In the genomic region with DNA sequence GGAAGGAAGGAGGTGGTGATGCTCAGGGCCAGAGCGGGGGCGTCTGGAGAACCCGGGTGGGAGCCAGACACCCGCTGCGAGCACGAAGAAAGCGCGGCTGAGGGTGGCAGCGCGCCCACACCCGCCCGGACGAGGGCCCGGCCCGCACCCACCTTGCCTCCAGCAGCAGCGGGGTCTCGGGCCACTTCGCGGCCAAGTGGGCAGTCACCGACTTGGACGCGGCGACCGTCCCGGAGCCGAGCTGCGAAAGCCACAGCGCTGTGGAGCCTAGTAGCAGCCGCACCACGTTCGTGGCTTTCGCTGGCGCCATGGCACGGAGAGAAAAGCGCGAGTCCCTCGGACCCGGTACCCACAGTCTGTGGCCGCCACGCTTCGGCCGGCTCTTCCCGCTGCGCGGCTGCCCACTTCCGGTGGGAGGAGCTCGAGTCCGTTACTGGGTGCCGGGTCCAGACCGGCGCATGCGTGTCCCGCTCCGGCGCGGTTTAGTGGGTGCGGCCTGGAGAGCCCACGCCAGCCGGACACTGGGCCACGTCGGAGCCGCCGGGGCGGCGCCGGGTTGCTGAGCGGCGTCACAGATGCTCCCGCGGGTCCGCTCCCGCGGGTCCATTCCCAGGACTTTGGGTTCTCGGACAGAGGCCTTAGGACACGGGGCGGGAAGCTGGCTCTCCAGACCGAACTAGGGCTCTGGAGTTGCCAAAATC, we compare ENCODE assay signal across 8 cellular contexts. TPM values are rescaled to one million over a fixed set of nuclear protein-coding genes. Genes with fewer than 3 reads are reported as not detected.
A peak's percentile ranks its signal among the peaks of the same experiment; 100 is the strongest.
DNase-seq lines count a peak whose midpoint lies in the region; ATAC-seq, FAIRE-seq and TF ChIP-seq lines count a peak whose summit lies in the region.

A gene with protein sequence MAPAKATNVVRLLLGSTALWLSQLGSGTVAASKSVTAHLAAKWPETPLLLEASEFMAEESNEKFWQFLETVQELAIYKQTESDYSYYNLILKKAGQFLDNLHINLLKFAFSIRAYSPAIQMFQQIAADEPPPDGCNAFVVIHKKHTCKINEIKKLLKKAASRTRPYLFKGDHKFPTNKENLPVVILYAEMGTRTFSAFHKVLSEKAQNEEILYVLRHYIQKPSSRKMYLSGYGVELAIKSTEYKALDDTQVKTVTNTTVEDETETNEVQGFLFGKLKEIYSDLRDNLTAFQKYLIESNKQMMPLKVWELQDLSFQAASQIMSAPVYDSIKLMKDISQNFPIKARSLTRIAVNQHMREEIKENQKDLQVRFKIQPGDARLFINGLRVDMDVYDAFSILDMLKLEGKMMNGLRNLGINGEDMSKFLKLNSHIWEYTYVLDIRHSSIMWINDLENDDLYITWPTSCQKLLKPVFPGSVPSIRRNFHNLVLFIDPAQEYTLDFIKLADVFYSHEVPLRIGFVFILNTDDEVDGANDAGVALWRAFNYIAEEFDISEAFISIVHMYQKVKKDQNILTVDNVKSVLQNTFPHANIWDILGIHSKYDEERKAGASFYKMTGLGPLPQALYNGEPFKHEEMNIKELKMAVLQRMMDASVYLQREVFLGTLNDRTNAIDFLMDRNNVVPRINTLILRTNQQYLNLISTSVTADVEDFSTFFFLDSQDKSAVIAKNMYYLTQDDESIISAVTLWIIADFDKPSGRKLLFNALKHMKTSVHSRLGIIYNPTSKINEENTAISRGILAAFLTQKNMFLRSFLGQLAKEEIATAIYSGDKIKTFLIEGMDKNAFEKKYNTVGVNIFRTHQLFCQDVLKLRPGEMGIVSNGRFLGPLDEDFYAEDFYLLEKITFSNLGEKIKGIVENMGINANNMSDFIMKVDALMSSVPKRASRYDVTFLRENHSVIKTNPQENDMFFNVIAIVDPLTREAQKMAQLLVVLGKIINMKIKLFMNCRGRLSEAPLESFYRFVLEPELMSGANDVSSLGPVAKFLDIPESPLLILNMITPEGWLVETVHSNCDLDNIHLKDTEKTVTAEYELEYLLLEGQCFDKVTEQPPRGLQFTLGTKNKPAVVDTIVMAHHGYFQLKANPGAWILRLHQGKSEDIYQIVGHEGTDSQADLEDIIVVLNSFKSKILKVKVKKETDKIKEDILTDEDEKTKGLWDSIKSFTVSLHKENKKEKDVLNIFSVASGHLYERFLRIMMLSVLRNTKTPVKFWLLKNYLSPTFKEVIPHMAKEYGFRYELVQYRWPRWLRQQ (N-terminal part only) (minus strand): TSS at position 399 of the 701 bp plus-strand sequence. CDS start 89 bp downstream, at position 310.

- H3K9ac ChIP-seq in Karpas-422 (ENCODE audit: low read length) = peak within 1 kb of the TSS; percentile 96
- H3K9ac ChIP-seq in keratinocyte (ENCODE audit: control insufficient read depth, extremely low read depth, insufficient read depth, low read length) = peak within 1 kb of the TSS; percentile 83

- no peaks in the 10 kb centered on the region for H3K9me1 ChIP-seq in keratinocyte (ENCODE audit: control insufficient read depth, extremely low read depth, insufficient read depth, low read length)

- no peaks in the 10 kb centered on the region for H3K9me3 ChIP-seq in Karpas-422 (ENCODE audit: low read length)
- H3K9me3 ChIP-seq in keratinocyte (ENCODE audit: control insufficient read depth, low read depth, low read length) = no peaks in the 10 kb centered on the region

- peaks cover 4% of the 10 kb centered on the region for H3K36me3 Mint-ChIP-seq in activated CD8-positive, alpha-beta memory T cell treated with anti-CD3 and anti-CD28 coated beads, Interleukin-2, amount 10 ng/mL, durations not matched to agents 7 days and 5 days
- no peaks in the 10 kb centered on the region for H3K36me3 Mint-ChIP-seq in chondrocyte (ENCODE audit: low read depth)

- FAIRE-seq in keratinocyte (lab: Jason Lieb, UNC) = no peak

- H3K27me3 Mint-ChIP-seq in activated CD8-positive, alpha-beta memory T cell treated with anti-CD3 and anti-CD28 coated beads, Interleukin-2, amount 10 ng/mL, durations not matched to agents 7 days and 5 days = peaks cover 14% of the 10 kb centered on the region
- peaks cover 5% of the 10 kb centered on the region for H3K27me3 Mint-ChIP-seq in chondrocyte (ENCODE audit: low read depth)

- dilution Hi-C loops in keratinocyte (cut with MboI; ENCODE audit: extremely low pct_ligation_motif_present, low sequenced_read_pairs) = no loop called here

- H3K4me1 ChIP-seq in Karpas-422 (ENCODE audit: low read length) (peaks cover 10% of the 10 kb centered on the region; the same call in 1 of the 2 replicates), keratinocyte (ENCODE audit: control insufficient read depth, extremely low read depth, insufficient read depth, low read length) (no peaks in the 10 kb centered on the region)

- H4K20me1 ChIP-seq in Karpas-422 (ENCODE audit: insufficient read depth, low read depth, low read length) (no peaks in the 10 kb centered on the region), keratinocyte (ENCODE audit: control insufficient read depth, extremely low read depth, insufficient read depth, low read length) (no peaks in the 10 kb centered on the region)

- H2AFZ ChIP-seq in Karpas-422 (ENCODE audit: low read length) (peak within 1 kb of the TSS; percentile 100), keratinocyte (ENCODE audit: control insufficient read depth, low read length) (peak within 1 kb of the TSS; percentile 98)

- peaks cover 3% of the 10 kb centered on the region for H3K4me1 Mint-ChIP-seq in activated CD8-positive, alpha-beta memory T cell treated with anti-CD3 and anti-CD28 coated beads, Interleukin-2, amount 10 ng/mL, durations not matched to agents 7 days and 5 days
- H3K4me1 Mint-ChIP-seq in chondrocyte (ENCODE audit: low read depth) = peaks cover 12% of the 10 kb centered on the region

- peak within 1 kb of the TSS; percentile 56 for H3K27ac Mint-ChIP-seq in activated CD8-positive, alpha-beta memory T cell treated with anti-CD3 and anti-CD28 coated beads, Interleukin-2, amount 10 ng/mL, durations not matched to agents 7 days and 5 days
- H3K27ac Mint-ChIP-seq in chondrocyte (ENCODE audit: unreplicated experiment) = peak within 1 kb of the TSS; percentile 92

- H3K27me3 ChIP-seq in H7 (ENCODE audit: control insufficient read depth, insufficient read depth, low read length) (no peaks in the 10 kb centered on the region), Karpas-422 (ENCODE audit: low read length) (no peaks in the 10 kb centered on the region), keratinocyte (ENCODE audit: control insufficient read depth, extremely low read depth, insufficient read depth, low read length) (no peaks in the 10 kb centered on the region)

- H3K36me3 ChIP-seq in H7 (replicated peaks; ENCODE audit: control insufficient read depth, insufficient read depth, low read length) = no peaks in the 10 kb centered on the region
- no peaks in the 10 kb centered on the region for H3K36me3 ChIP-seq in Karpas-422 (ENCODE audit: insufficient read depth, low read length)
- no peaks in the 10 kb centered on the region for H3K36me3 ChIP-seq in keratinocyte (ENCODE audit: control insufficient read depth in 2 of 2, extremely low read depth in 1 of 2, insufficient read depth in 2 of 2, low read length in 2 of 2)

- H3K4me3 Mint-ChIP-seq in activated CD8-positive, alpha-beta memory T cell treated with anti-CD3 and anti-CD28 coated beads, Interleukin-2, amount 10 ng/mL, durations not matched to agents 7 days and 5 days = peak within 1 kb of the TSS; percentile 13
- H3K4me3 Mint-ChIP-seq in chondrocyte (ENCODE audit: unreplicated experiment) = peak within 1 kb of the TSS; percentile 86

- H3K9me3 Mint-ChIP-seq in activated CD8-positive, alpha-beta memory T cell treated with anti-CD3 and anti-CD28 coated beads, Interleukin-2, amount 10 ng/mL, durations not matched to agents 7 days and 5 days (ENCODE audit: low read depth) = peaks cover 3% of the 10 kb centered on the region
- H3K9me3 Mint-ChIP-seq in chondrocyte (ENCODE audit: low read depth) = no peaks in the 10 kb centered on the region

- peak within 1 kb of the TSS; percentile 43 for H3K27ac ChIP-seq in Karpas-422 (ENCODE audit: low read length)
- peak within 1 kb of the TSS; percentile 81 for H3K27ac ChIP-seq in keratinocyte (ENCODE audit: control insufficient read depth, insufficient read depth, low read length)
- peak within 1 kb of the TSS in 20 of 21 experiments; percentile 45 to 93 (median 78) for H3K27ac ChIP-seq in skin epidermis

- no peak for TF ChIP-seq CTCF in chondrocyte (IDR thresholded peaks at IDR 0.05)
- no peak for TF ChIP-seq CTCF in keratinocyte (optimal IDR thresholded peaks at IDR 0.05 in 1 of 3, IDR thresholded peaks at IDR 0.05 in 1 of 3, conservative IDR thresholded peaks at IDR 0.05 in 1 of 3; ENCODE audit: extremely low read depth in 1 of 3, insufficient read depth in 2 of 3, low read length in 3 of 3)

- H3K4me2 ChIP-seq in Karpas-422 (ENCODE audit: low read depth, low read length, poor library complexity, severe bottlenecking) = peak within 1 kb of the TSS; percentile 100
- H3K4me2 ChIP-seq in keratinocyte (ENCODE audit: control insufficient read depth, extremely low read depth, insufficient read depth, low read depth, low read length) = peak within 1 kb of the TSS; percentile 57

- CTCF ChIA-PET in activated CD8-positive, alpha-beta memory T cell treated with anti-CD3 and anti-CD28 coated beads, Interleukin-2, amount 10 ng/mL, durations not matched to agents 7 days and 5 days (lab: Charles Lee) = no interaction called here

- no peaks in the 10 kb centered on the region for H3K9me2 ChIP-seq in Karpas-422 (replicated peaks; ENCODE audit: insufficient read depth, low read length)

- H3K79me2 ChIP-seq in Karpas-422 (ENCODE audit: low read length) = peaks cover 44% of the 10 kb centered on the region
- peaks cover 20% of the 10 kb centered on the region for H3K79me2 ChIP-seq in keratinocyte (ENCODE audit: control insufficient read depth, insufficient read depth, low read length)

- peak; percentile 41 for DNase-seq in activated CD8-positive, alpha-beta memory T cell treated with anti-CD3 and anti-CD28 coated beads, Interleukin-2, amount 10 ng/mL, durations not matched to agents 7 days and 5 days
- no peak for DNase-seq in activated CD8-positive, alpha-beta memory T cell treated with anti-CD3 and anti-CD28 coated beads for 24 hours
- peak; percentile 93 for DNase-seq in H7
- peak; percentile 96 for DNase-seq in Karpas-422
- DNase-seq in RKO (ENCODE audit: low spot score) = peak; percentile 94
- peak; percentile 97 for DNase-seq in chondrocyte (ENCODE audit: low spot score)
- DNase-seq in keratinocyte (ENCODE audit: low read depth, low spot score) = peak; percentile 57

- no peak for ATAC-seq in activated CD8-positive, alpha-beta memory T cell treated with anti-CD3 and anti-CD28 coated beads, Interleukin-2, amount 10 ng/mL, durations not matched to agents 7 days and 5 days

- H3K4me3 ChIP-seq in H7 (ENCODE audit: insufficient read depth, low read depth, low read length) (peak within 1 kb of the TSS; percentile 96), Karpas-422 (ENCODE audit: low read length) (peak within 1 kb of the TSS; percentile 83), keratinocyte (ENCODE audit: control insufficient read depth in 2 of 3, extremely low read depth in 1 of 3, insufficient read depth in 2 of 3, low read depth in 1 of 3, low read length in 3 of 3) (peak within 1 kb of the TSS; percentile 70 to 88 (median 81)), skin epidermis (peak within 1 kb of the TSS; percentile 52 to 97 (median 82))

RNA-seq across cellular contexts. Expression of the gene that starts here (rescaled TPM):
- under 1 TPM in 1 of 2 experiments, not detected in 1; 0.35 TPM for total RNA-seq in activated CD8-positive, alpha-beta memory T cell treated with anti-CD3 and anti-CD28 coated beads, Interleukin-2, amount 10 ng/mL, durations not matched to agents 7 days and 5 days
- 14.5 and 28.0 TPM in 2 replicates for total RNA-seq in H7 (2014; rRNA removed; shearing (Covaris generic))
- 39.6 and 73.1 TPM in 2 replicates for total RNA-seq in Karpas-422 (2014; rRNA removed; shearing (Covaris generic); ENCODE audit: low replicate concordance)
- 35.7 to 48.1 TPM (median 40.3 TPM) in 3 replicates for total RNA-seq in chondrocyte
- polyA plus RNA-seq in keratinocyte = 6.9 to 12.5 TPM (median 9.6 TPM) in 3 replicates
- 33.3 TPM for polyA plus RNA-seq in keratinocyte (2011; ENCODE audit: low read depth)
- polyA plus RNA-seq in keratinocyte (2011; cell fraction: cytosol; rRNA removed) = 1.6 and 2.9 TPM in 2 replicates
- polyA plus RNA-seq in keratinocyte (2011; cell fraction: nucleus; rRNA removed) = 16.6 and 26.2 TPM in 2 replicates
- 5.5 and 6.5 TPM in 2 replicates for polyA plus RNA-seq in keratinocyte (2012; ENCODE audit: low replicate concordance)
- polyA minus RNA-seq in keratinocyte = 2.6 to 18.5 TPM (median 9.5 TPM) in 3 replicates
- polyA minus RNA-seq in keratinocyte (2011; cell fraction: cytosol; rRNA and poly(A)+ RNA removed) = 6.7 TPM
- polyA minus RNA-seq in keratinocyte (2011; cell fraction: nucleus; rRNA and poly(A)+ RNA removed) = 52.7 and 69.5 TPM in 2 replicates

Comparison
In these comparisons a context has a peak if more than half of its experiments do, and no peak if none do; other contexts are left out.
1. RNA of the gene that starts here (total RNA-seq): 39.6 to 73.1 TPM in Karpas-422, 35.7 to 48.1 TPM in chondrocyte and 14.5 to 28.0 TPM in H7; 0.35 TPM in activated CD8-positive, alpha-beta memory T cell treated with anti-CD3 and anti-CD28 coated beads, Interleukin-2, amount 10 ng/mL, durations not matched to agents 7 days and 5 days; every median in the first group is over 10 times any median in the second.
2. Peak in DNase-seq in activated CD8-positive, alpha-beta memory T cell treated with anti-CD3 and anti-CD28 coated beads, Interleukin-2, amount 10 ng/mL, durations not matched to agents 7 days and 5 days; RNA of the gene not detected or under 1 TPM.
3. Peak in every context shown above with its lines, with median percentiles within 50 percentile points of each other: H3K4me3 ChIP-seq and H3K27ac ChIP-seq.